23 cellular contexts compared by ENCODE assay signal in the genomic region with DNA sequence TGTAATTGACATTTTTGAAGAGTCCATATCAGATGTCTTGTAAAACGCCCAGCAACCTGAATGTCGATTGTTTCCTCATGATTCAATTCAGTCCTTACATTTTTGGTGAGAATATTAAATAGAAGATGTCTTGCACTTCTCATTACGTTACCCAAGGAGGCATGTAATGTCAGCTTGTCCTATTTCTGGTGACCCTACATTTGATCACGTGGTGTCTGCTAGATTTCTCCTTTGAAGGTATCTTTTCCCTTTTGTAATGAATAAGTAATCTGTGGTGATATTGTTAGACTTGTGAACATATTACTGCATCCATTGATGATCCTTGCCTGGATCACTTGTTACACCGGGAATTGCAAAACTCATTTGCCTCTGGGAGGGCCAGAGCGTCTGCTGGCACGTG.
DNase-seq lines count a peak whose midpoint lies in the region; ATAC-seq, FAIRE-seq and TF ChIP-seq lines count a peak whose summit lies in the region.
"Had no signal": no experiment of that assay in that cellular context is flagged by ENCODE, and none has a peak within 500 bp of the region (broad histone marks: within the 10 kb centered on the region; RNA-seq: fewer than 3 reads in every experiment).

No MANE protein-coding gene starts in this region.

- TF ChIP-seq CTCF in HepG2 (CRISPR knock-in tag; IDR thresholded peaks at IDR 0.05) (no peak), right lobe of liver (IDR thresholded peaks at IDR 0.05) (no peak), brain (conservative IDR thresholded peaks at IDR 0.05) (no peak)

- CTCF ChIA-PET in HepG2 (lab: Yijun Ruan, JAX; ENCODE audit: low intra/inter-chr PET ratio, low total read pairs), result no interaction called here

- H3K27ac Mint-ChIP-seq in brain, result peak overlapping the region in 3 of 5 experiments; percentile 4 to 88 (median 20)
- H3K27ac Mint-ChIP-seq: B cell had no signal

- peaks cover 52% of the 10 kb centered on the region for H3K4me1 Mint-ChIP-seq in brain

- H3K27me3 ChIP-seq in HepG2 (ENCODE audit: control insufficient read depth in 1 of 2, insufficient read depth in 2 of 2, low read length in 2 of 2) (peaks cover 6 to 58% of the 10 kb centered on the region in 2 experiments; a peak in 4 of 5 replicates), right lobe of liver (no peaks in the 10 kb centered on the region)

- no peaks in the 10 kb centered on the region for H3K36me3 ChIP-seq in HepG2 (replicated peaks in 1 of 2; ENCODE audit: control insufficient read depth in 1 of 2, insufficient read depth in 2 of 2, low read length in 2 of 2)
- no peaks in the 10 kb centered on the region for H3K36me3 ChIP-seq in right lobe of liver
- H3K36me3 ChIP-seq in KOPT-K1 (ENCODE audit: insufficient read depth, low read length), result no peaks in the 10 kb centered on the region

- H4K20me1 ChIP-seq in HepG2 (ENCODE audit: insufficient read depth, low read length), result no peaks in the 10 kb centered on the region; the same call in 1 of the 2 replicates

- no peak overlapping the region for H3K4me3 Mint-ChIP-seq in brain
- H3K4me3 Mint-ChIP-seq: B cell; CD4-positive, alpha-beta memory T cell had no signal

- POLR2A ChIA-PET in HepG2 (lab: Yijun Ruan, JAX), result no interaction called here

- peaks cover 0 to 4% (median 0%) of the 10 kb centered on the region in 5 experiments for H3K9me3 Mint-ChIP-seq in brain
- H3K9me3 Mint-ChIP-seq: CD4-positive, alpha-beta memory T cell had no signal

- WGBS in HepG2 (ENCODE audit: low lambda C conversion rate), result under 1% methylated on average over 7 of the region's 7 CpGs
- 56% methylated on average over 7 of the region's 7 CpGs for WGBS in right lobe of liver (ENCODE audit: insufficient coverage, low coverage, low lambda C conversion rate, missing lambda C conversion rate)

- H3K27ac ChIP-seq in HepG2 (ENCODE audit: extremely low read length, insufficient read depth, low read length) (no peak overlapping the region), right lobe of liver (no peak overlapping the region), KOPT-K1 (ENCODE audit: low read depth, low read length, poor library complexity, severe bottlenecking) (peak overlapping the region; percentile 62)
- H3K27ac ChIP-seq: 22Rv1, GM23248 had no signal

- TF ChIP-seq POLR2A in HepG2 (IDR thresholded peaks at IDR 0.05; ENCODE audit: insufficient read depth in 1 of 2, low read depth in 2 of 2, low read length in 2 of 2) (no peak), right lobe of liver (IDR thresholded peaks at IDR 0.05) (no peak)

- H3K9me3 ChIP-seq in HepG2 (ENCODE audit: low read length) (no peaks in the 10 kb centered on the region), right lobe of liver (no peaks in the 10 kb centered on the region), KOPT-K1 (ENCODE audit: insufficient read depth, low read length, poor library complexity, severe bottlenecking) (no peaks in the 10 kb centered on the region)

- no peaks in the 10 kb centered on the region for H3K36me3 Mint-ChIP-seq in brain
- H3K36me3 Mint-ChIP-seq: CD4-positive, alpha-beta memory T cell had no signal

- no TSS peak for BruUV-seq in HepG2 (replicated peaks; lab: Mats Ljungman, UMichigan)

- no peak for FAIRE-seq in HepG2 (lab: Jason Lieb, UNC)
- FAIRE-seq: A204.1, GM12892, GM19239, H1 had no signal

- ATAC-seq in HepG2, result no peak
- no peak for ATAC-seq in right lobe of liver

- intact Hi-C loops in HepG2 (cut with micrococcal nuclease; ENCODE audit: unreplicated experiment), result loop anchor here (10.0 kb wide), 1 partner anchor 933 kb away; no protein-coding TSS in a partner anchor
- intact Hi-C loops in right lobe of liver (cut with DNase I), result no loop called here

- H3K4me1 ChIP-seq in HepG2 (ENCODE audit: insufficient read depth, low read length) (peaks cover 10% of the 10 kb centered on the region; the same call in 1 of the 2 replicates), right lobe of liver (no peaks in the 10 kb centered on the region)

- H3K27me3 Mint-ChIP-seq in brain, result peaks cover 2% of the 10 kb centered on the region

- H3K4me3 ChIP-seq in HepG2 (replicated peaks in 1 of 3; ENCODE audit: insufficient read depth in 1 of 3, low read depth in 2 of 3, low read length in 3 of 3) (no peak overlapping the region), right lobe of liver (no peak overlapping the region)
- H3K4me3 ChIP-seq: GM23248 had no signal

- TF ChIP-seq EP300 in HepG2 (IDR thresholded peaks at IDR 0.05; ENCODE audit: low read depth in 2 of 2, low read length in 2 of 2), result no peak
- TF ChIP-seq EP300 in HepG2 (CRISPR knock-in tag; IDR thresholded peaks at IDR 0.05; ENCODE audit: borderline replicate concordance), result no peak

- TF ChIP-seq RAD21 in HepG2 (CRISPR knock-in tag; IDR thresholded peaks at IDR 0.05), result no peak

- no peak overlapping the region for H3K9ac ChIP-seq in HepG2 (ENCODE audit: insufficient read depth, low read depth, low read length)
- H3K9ac ChIP-seq: GM23248 had no signal

- no peak overlapping the region for H2AFZ ChIP-seq in HepG2 (ENCODE audit: low read length)
- H2AFZ ChIP-seq: GM23248 had no signal

- no peak for DNase-seq in HepG2 (ENCODE audit: low spot score)
- no peak for DNase-seq in right lobe of liver
- no peak for DNase-seq in nucleus accumbens (lab: John Stamatoyannopoulos, UW)
- DNase-seq in RKO (ENCODE audit: low spot score), result no peak
- no peak for DNase-seq in ureter (ENCODE audit: low spot score)
- DNase-seq in NCI-H1092 (lab: John Stamatoyannopoulos, UW), result no peak
- DNase-seq: Calu3; CD4-positive, alpha-beta memory T cell; COR-L47; DMS53; DMS79 treated with DMSO at 0.1 percent for 48 hours; GF-D8; GM23248; H7; HCEC 1CT had no signal

- no peaks in the 10 kb centered on the region for H3K79me2 ChIP-seq in HepG2 (ENCODE audit: insufficient read depth, low read length)

- in situ Hi-C loops in HepG2 (cut with HindIII; ENCODE audit: extremely low pct_ligation_motif_present, low pct_unique_long_range_greater_than_20kb), result no loop called here

- no peak overlapping the region for H3K4me2 ChIP-seq in HepG2 (ENCODE audit: low read depth, low read length)

TF ChIP-seq in HepG2, 621 proteins besides CTCF, POLR2A, EP300 and RAD21:
- TF ChIP-seq, protein P1, sequence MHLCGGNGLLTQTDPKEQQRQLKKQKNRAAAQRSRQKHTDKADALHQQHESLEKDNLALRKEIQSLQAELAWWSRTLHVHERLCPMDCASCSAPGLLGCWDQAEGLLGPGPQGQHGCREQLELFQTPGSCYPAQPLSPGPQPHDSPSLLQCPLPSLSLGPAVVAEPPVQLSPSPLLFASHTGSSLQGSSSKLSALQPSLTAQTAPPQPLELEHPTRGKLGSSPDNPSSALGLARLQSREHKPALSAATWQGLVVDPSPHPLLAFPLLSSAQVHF (CRISPR knock-in tag; IDR thresholded peaks at IDR 0.05), result no peak
- no peak for TF ChIP-seq ZNF788 (CRISPR knock-in tag; IDR thresholded peaks at IDR 0.05; ENCODE audit: borderline replicate concordance)
- peak; percentile 36; the same call in 1 of the 2 replicates for TF ChIP-seq RAD51 (IDR thresholded peaks at IDR 0.05; ENCODE audit: borderline replicate concordance)
